In the genomic region with DNA sequence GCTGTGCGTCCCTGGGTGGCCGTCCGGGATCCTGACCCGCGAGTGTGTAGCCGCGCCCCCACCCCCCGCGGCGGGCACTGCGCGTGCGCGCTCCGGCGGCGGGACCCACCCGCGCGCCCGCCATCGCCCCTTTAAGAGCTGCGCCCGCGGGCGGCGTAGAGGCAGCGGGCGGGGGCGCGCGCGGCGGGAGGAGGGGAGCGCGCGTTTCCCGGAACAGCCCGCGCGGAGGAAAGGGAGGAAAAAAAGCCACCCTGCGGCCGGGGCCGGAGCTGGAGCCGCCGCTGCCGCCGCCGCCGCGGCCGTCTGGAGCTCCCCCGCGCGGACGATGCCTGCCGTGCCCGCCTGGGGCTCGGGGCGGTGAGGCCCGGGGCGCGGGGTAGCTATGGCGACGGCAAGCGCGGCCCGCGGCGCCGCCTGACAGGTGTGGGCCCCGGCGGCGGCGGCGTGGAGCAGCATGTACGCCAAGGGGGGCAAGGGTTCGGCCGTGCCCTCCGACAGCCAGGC, we compare ENCODE assay signal across 8 cellular contexts. TPM values are rescaled to one million over a fixed set of nuclear protein-coding genes. Genes with fewer than 3 reads are reported as not detected.
DNase-seq lines count a peak whose midpoint lies in the region; ATAC-seq and TF ChIP-seq lines count a peak whose summit lies in the region.

Gene SSBP4, plus strand, starts transcription at position 204 of the 504 bp plus-strand sequence. Its CDS starts 251 bp downstream, at position 455.

- intact Hi-C loops in HCT116 (cut with micrococcal nuclease) = no loop called here
- intact Hi-C loops in mammary epithelial cell (cut with micrococcal nuclease) = no loop called here

- H4K20me1 ChIP-seq in HCT116 (ENCODE audit: insufficient read depth) (no peaks in the 10 kb centered on the region), mammary epithelial cell (ENCODE audit: insufficient read depth, low read length) (no peaks in the 10 kb centered on the region)

- no peak for TF ChIP-seq RAD21 in HCT116 (IDR thresholded peaks at IDR 0.05; ENCODE audit: low read depth)

- no peak for TF ChIP-seq POLR2A in HCT116 (IDR thresholded peaks at IDR 0.05; ENCODE audit: borderline replicate concordance, extremely low read depth, insufficient read depth, insufficient read length)

- ATAC-seq in HCT116 (peak; percentile 12), HG03025 (IDR thresholded peaks at IDR 0.05; ENCODE audit: low FRiP score, unreplicated experiment) (no peak)

- RAD21 ChIA-PET in HCT116 (lab: Charles Lee; ENCODE audit: low non-redundant PET in 1 of 2, low total read pairs in 2 of 2, uncharacterized antibody in 2 of 2, unreplicated experiment in 2 of 2) = interaction anchor here (0.6 kb wide), 3 partner anchors 18 to 537 kb away, joined by 3 to 6 read pairs (median 3); no protein-coding TSS in a partner anchor

- H3K4me2 ChIP-seq in HCT116 (ENCODE audit: low read length) (peak within 1 kb of the TSS; percentile 100), mammary epithelial cell (ENCODE audit: insufficient read depth, low read depth, low read length) (peak within 1 kb of the TSS; percentile 99)

- BruUV-seq in HCT116 (replicated peaks; lab: Mats Ljungman, UMichigan) = no TSS peak
- no TSS peak for BruUV-seq in mammary epithelial cell (replicated peaks; lab: Mats Ljungman, UMichigan)

- dilution Hi-C loops in mammary epithelial cell (cut with HindIII; ENCODE audit: low sequenced_read_pairs) = no loop called here

- no CpG with 5 or more reads among the region's 80 CpGs for WGBS in mammary epithelial cell (ENCODE audit: low coverage, missing lambda C conversion rate)

- peaks cover 49% of the 10 kb centered on the region for H3K79me2 ChIP-seq in HCT116 (ENCODE audit: insufficient read depth, low read length)
- peaks cover 25% of the 10 kb centered on the region for H3K79me2 ChIP-seq in mammary epithelial cell (ENCODE audit: insufficient read depth, low read length)

- CTCF ChIA-PET in HCT116 (lab: Charles Lee) (interaction anchor here (0.7 to 3.5 kb wide), 6 partner anchors 9 to 211 kb away, joined by 3 to 11 read pairs (median 4); partner anchors contain the start of gene GDF15), mammary epithelial cell (lab: Charles Lee; ENCODE audit: low non-redundant PET) (interaction anchor here (0.6 to 0.7 kb wide), 4 partner anchors 31 to 211 kb away, joined by 3 to 8 read pairs (median 4); no protein-coding TSS in a partner anchor)

- no peak within 1 kb of the TSS for H2AFZ ChIP-seq in HCT116 (ENCODE audit: low read depth, low read length, poor library complexity, severe bottlenecking)
- H2AFZ ChIP-seq in mammary epithelial cell (ENCODE audit: low read depth, low read length) = peak within 1 kb of the TSS; percentile 82

- H3K4me3 ChIP-seq in HCT116 (replicated peaks in 1 of 2; ENCODE audit: low read depth in 1 of 2, low read length in 2 of 2) (peak within 1 kb of the TSS; percentile 65 to 92), mammary epithelial cell (replicated peaks in 1 of 3; ENCODE audit: insufficient read depth in 1 of 3, low read depth in 2 of 3, low read length in 3 of 3) (peak within 1 kb of the TSS; percentile 59 to 69 (median 60)), iPS-20b (ENCODE audit: low read length) (peak within 1 kb of the TSS; percentile 55; the same call in 1 of the 2 replicates), skeletal muscle tissue (ENCODE audit: low read length in 3 of 3) (peak within 1 kb of the TSS; percentile 59 to 79 (median 69))

- DNase-seq in ELF-1 (ENCODE audit: low read depth, low spot score) = peak; percentile 85
- DNase-seq in HCT116 (ENCODE audit: low read depth, low spot score) = no peak
- peak; percentile 81 for DNase-seq in NCI-H2029 (lab: John Stamatoyannopoulos, UW)
- peak; percentile 91 for DNase-seq in UCSD-AML1 (lab: John Stamatoyannopoulos, UW; ENCODE audit: unreplicated experiment)
- DNase-seq in mammary epithelial cell = peak; percentile 68

- H3K4me1 ChIP-seq in HCT116 (ENCODE audit: control insufficient read depth in 1 of 2, insufficient read depth in 2 of 2, low read length in 2 of 2) = peaks cover 50 to 80% of the 10 kb centered on the region in 2 experiments
- peaks cover 27% of the 10 kb centered on the region for H3K4me1 ChIP-seq in mammary epithelial cell (ENCODE audit: insufficient read depth, low read length)
- H3K4me1 ChIP-seq in iPS-20b (ENCODE audit: insufficient read depth, low read length) = peaks cover 20% of the 10 kb centered on the region
- H3K4me1 ChIP-seq in skeletal muscle tissue (ENCODE audit: control insufficient read depth in 3 of 3, insufficient read depth in 3 of 3, low read length in 3 of 3) = peaks cover 56 to 69% (median 64%) of the 10 kb centered on the region in 3 donors

- POLR2A ChIA-PET in HCT116 (lab: Charles Lee) = interaction anchor here (0.6 to 4.0 kb wide), 6 partner anchors 15 to 138 kb away, joined by 3 to 22 read pairs (median 6); partner anchors contain the start of genes GDF15 and JUND

- H3K36me3 ChIP-seq in HCT116 (ENCODE audit: control insufficient read depth in 1 of 2, insufficient read depth in 2 of 2, low read length in 2 of 2) (no peaks in the 10 kb centered on the region; a peak in 1 of 4 replicates), mammary epithelial cell (ENCODE audit: insufficient read depth, low read length) (no peaks in the 10 kb centered on the region), iPS-20b (ENCODE audit: insufficient read depth, low read depth, low read length) (no peaks in the 10 kb centered on the region), skeletal muscle tissue (ENCODE audit: control insufficient read depth in 3 of 3, insufficient read depth in 3 of 3, low read length in 3 of 3) (no peaks in the 10 kb centered on the region)

- peak within 1 kb of the TSS; percentile 96 for H3K9ac ChIP-seq in HCT116 (ENCODE audit: low read length)
- H3K9ac ChIP-seq in mammary epithelial cell (ENCODE audit: insufficient read depth, low read length) = no peak within 1 kb of the TSS
- no peak within 1 kb of the TSS for H3K9ac ChIP-seq in iPS-20b (ENCODE audit: low read depth, low read length)
- peak within 1 kb of the TSS; percentile 68 to 77 (median 69) for H3K9ac ChIP-seq in skeletal muscle tissue (ENCODE audit: low read depth in 1 of 3, low read length in 3 of 3)

- H3K27me3 ChIP-seq in HCT116 (ENCODE audit: insufficient read depth, low read length) = no peaks in the 10 kb centered on the region
- H3K27me3 ChIP-seq in mammary epithelial cell (ENCODE audit: insufficient read depth, low read length) = no peaks in the 10 kb centered on the region
- peaks cover 53% of the 10 kb centered on the region for H3K27me3 ChIP-seq in iPS-20b (ENCODE audit: insufficient read depth, low read length)
- H3K27me3 ChIP-seq in skeletal muscle tissue (ENCODE audit: control insufficient read depth in 3 of 3, insufficient read depth in 3 of 3, low read length in 3 of 3) = peaks cover 7 to 27% (median 26%) of the 10 kb centered on the region in 3 donors

- peak in 1 of 3 experiments; percentile 17; a peak in 1 of 6 replicates for TF ChIP-seq CTCF in HCT116 (IDR thresholded peaks at IDR 0.05 in 2 of 3, conservative IDR thresholded peaks at IDR 0.05 in 1 of 3; ENCODE audit: borderline replicate concordance in 1 of 3, insufficient read depth in 1 of 3, low read depth in 2 of 3, low read length in 2 of 3)
- peak in 1 of 2 donors; percentile 31 for TF ChIP-seq CTCF in mammary epithelial cell (conservative IDR thresholded peaks at IDR 0.05 in 1 of 2, IDR thresholded peaks at IDR 0.05 in 1 of 2; ENCODE audit: extremely low read depth in 1 of 2, insufficient read depth in 1 of 2, low read depth in 1 of 2, low read length in 2 of 2)

- in situ Hi-C loops in mammary epithelial cell (cut with MboI; ENCODE audit: low sequenced_read_pairs in 2 of 2) = loop anchor here in 1 of 2 donors (10.0 kb wide), 1 partner anchor 144 kb away; the partner anchor contains the start of gene IQCN

- H3K9me3 ChIP-seq in HCT116 (ENCODE audit: control insufficient read depth in 1 of 2, insufficient read depth in 1 of 2, low read depth in 1 of 2, low read length in 2 of 2) (no peaks in the 10 kb centered on the region), mammary epithelial cell (replicated peaks; ENCODE audit: insufficient read depth, low read length) (no peaks in the 10 kb centered on the region), iPS-20b (ENCODE audit: insufficient read depth, low read depth, low read length) (no peaks in the 10 kb centered on the region), skeletal muscle tissue (ENCODE audit: control insufficient read depth in 3 of 3, low read length in 3 of 3) (no peaks in the 10 kb centered on the region)

- H3K9me2 ChIP-seq in HCT116 (ENCODE audit: insufficient read depth) = no peaks in the 10 kb centered on the region

- H3K27ac ChIP-seq in HCT116 (ENCODE audit: low read depth, low read length) = peak within 1 kb of the TSS; percentile 98
- no peak within 1 kb of the TSS for H3K27ac ChIP-seq in mammary epithelial cell (ENCODE audit: insufficient read depth, low read depth, low read length)
- H3K27ac ChIP-seq in iPS-20b (ENCODE audit: low read length) = no peak within 1 kb of the TSS
- H3K27ac ChIP-seq in skeletal muscle tissue (ENCODE audit: low read depth, low read length) = peak within 1 kb of the TSS; percentile 95

TF ChIP-seq in HCT116, 20 proteins besides CTCF, POLR2A, EP300 and RAD21 (continues in another document):
- TF ChIP-seq JUND (IDR thresholded peaks at IDR 0.05) (no peak), MAX (IDR thresholded peaks at IDR 0.05) (peak; percentile 56), EZH2 (IDR thresholded peaks at IDR 0.05) (no peak), ZFX (IDR thresholded peaks at IDR 0.05) (peak; percentile 62; the same call in 1 of the 2 replicates)
- TF ChIP-seq, protein P1, sequence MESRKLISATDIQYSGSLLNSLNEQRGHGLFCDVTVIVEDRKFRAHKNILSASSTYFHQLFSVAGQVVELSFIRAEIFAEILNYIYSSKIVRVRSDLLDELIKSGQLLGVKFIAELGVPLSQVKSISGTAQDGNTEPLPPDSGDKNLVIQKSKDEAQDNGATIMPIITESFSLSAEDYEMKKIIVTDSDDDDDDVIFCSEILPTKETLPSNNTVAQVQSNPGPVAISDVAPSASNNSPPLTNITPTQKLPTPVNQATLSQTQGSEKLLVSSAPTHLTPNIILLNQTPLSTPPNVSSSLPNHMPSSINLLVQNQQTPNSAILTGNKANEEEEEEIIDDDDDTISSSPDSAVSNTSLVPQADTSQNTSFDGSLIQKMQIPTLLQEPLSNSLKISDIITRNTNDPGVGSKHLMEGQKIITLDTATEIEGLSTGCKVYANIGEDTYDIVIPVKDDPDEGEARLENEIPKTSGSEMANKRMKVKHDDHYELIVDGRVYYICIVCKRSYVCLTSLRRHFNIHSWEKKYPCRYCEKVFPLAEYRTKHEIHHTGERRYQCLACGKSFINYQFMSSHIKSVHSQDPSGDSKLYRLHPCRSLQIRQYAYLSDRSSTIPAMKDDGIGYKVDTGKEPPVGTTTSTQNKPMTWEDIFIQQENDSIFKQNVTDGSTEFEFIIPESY (IDR thresholded peaks at IDR 0.05; ENCODE audit: extremely low read depth, insufficient replicate concordance, low read length) = peak; percentile 45

RNA-seq across cellular contexts. Expression of gene SSBP4, which starts in this region (rescaled TPM):
- 164 TPM for total RNA-seq in HCT116 (2021; ENCODE audit: unreplicated experiment)
- polyA plus RNA-seq in HCT116 (2012) = 55.6 and 64.2 TPM in 2 replicates
- total RNA-seq in mammary epithelial cell = 10 to 100 TPM; 34.0 to 41.0 TPM
- polyA plus RNA-seq in mammary epithelial cell = 14.3 TPM
- polyA minus RNA-seq in mammary epithelial cell = 1.7 TPM
- 79.3 TPM for total RNA-seq in skeletal muscle tissue

Comparison
In these comparisons a context has a peak if more than half of its experiments do, and no peak if none do; other contexts are left out.
1. H3K27ac ChIP-seq: peak in HCT116 (single experiment) and skeletal muscle tissue (single experiment); none in mammary epithelial cell (single experiment) and iPS-20b (single experiment).
2. H3K9ac ChIP-seq: peak in HCT116 (single experiment) and skeletal muscle tissue (3 of 3); none in mammary epithelial cell (single experiment) and iPS-20b (single experiment).
3. Peak in every context shown above with its lines, with median percentiles within 50 percentile points of each other: H3K4me3 ChIP-seq.